In the genomic region with DNA sequence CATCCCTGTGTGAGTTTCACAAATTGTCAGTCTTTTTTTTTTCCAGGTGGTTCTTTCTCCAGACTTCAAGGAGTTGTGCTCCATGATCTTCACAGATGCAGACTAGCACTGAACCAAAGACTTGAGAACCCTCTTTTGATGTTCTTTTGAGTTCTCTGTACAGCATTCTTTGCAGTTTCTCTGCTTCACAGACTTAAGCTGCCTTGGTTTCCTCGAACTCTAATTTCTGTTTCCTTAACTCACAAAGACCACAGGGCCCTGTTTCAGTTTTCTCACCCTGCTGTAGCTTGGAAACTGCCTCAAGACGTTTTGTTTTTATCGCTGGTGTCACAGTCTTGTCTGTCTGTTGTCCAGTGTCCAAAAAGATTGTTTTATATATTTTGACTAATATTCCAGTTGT, we compare ENCODE assay signal across 18 cellular contexts.
"Had no signal": no experiment of that assay in that cellular context is flagged by ENCODE, and none has a peak within 500 bp of the region (broad histone marks: within the 10 kb centered on the region; RNA-seq: fewer than 3 reads in every experiment).

No MANE protein-coding gene starts in this region.

- H3K79me2 ChIP-seq: parathyroid adenoma had no signal

- H3K4me1 ChIP-seq: adrenal gland, heart right ventricle, parathyroid adenoma, stomach, testis, upper lobe of left lung had no signal

- H3K27ac ChIP-seq: adrenal gland, coronary artery, esophagus squamous epithelium, parathyroid adenoma, stomach, testis, upper lobe of left lung had no signal

- H3K36me3 Mint-ChIP-seq: activated naive CD4-positive, alpha-beta T cell treated with anti-CD3 and anti-CD28 coated beads, Interleukin-2, amount 50 U/mL, for 24 hours had no signal

- H3K9me3 ChIP-seq: adrenal gland, esophagus squamous epithelium, heart right ventricle, stomach, testis, upper lobe of left lung had no signal

- H2AFZ ChIP-seq: parathyroid adenoma had no signal

- H3K4me3 Mint-ChIP-seq: activated CD4-positive, alpha-beta memory T cell treated with anti-CD3 and anti-CD28 coated beads, Interleukin-2, amount 10 ng/mL, durations not matched to agents 7 days and 5 days; activated CD4-positive, alpha-beta T cell treated with anti-CD3 and anti-CD28 coated beads for 36 hours; activated naive CD4-positive, alpha-beta T cell treated with anti-CD3 and anti-CD28 coated beads, Interleukin-2, amount 50 U/mL, for 24 hours had no signal

- ATAC-seq: activated CD4-positive, alpha-beta T cell treated with anti-CD3 and anti-CD28 coated beads for 36 hours; heart right ventricle; left colon had no signal

- H3K36me3 ChIP-seq: adrenal gland, esophagus squamous epithelium, heart right ventricle, stomach, upper lobe of left lung had no signal

- H3K4me1 Mint-ChIP-seq: activated CD4-positive, alpha-beta memory T cell treated with anti-CD3 and anti-CD28 coated beads, Interleukin-2, amount 10 ng/mL, durations not matched to agents 7 days and 5 days; activated CD4-positive, alpha-beta T cell treated with anti-CD3 and anti-CD28 coated beads for 36 hours; activated naive CD4-positive, alpha-beta T cell treated with anti-CD3 and anti-CD28 coated beads, Interleukin-2, amount 50 U/mL, for 24 hours had no signal

- DNase-seq: activated CD4-positive, alpha-beta memory T cell treated with anti-CD3 and anti-CD28 coated beads, Interleukin-2, amount 10 ng/mL, durations not matched to agents 7 days and 5 days; activated CD4-positive, alpha-beta T cell treated with anti-CD3 and anti-CD28 coated beads for 36 hours; activated effector memory CD4-positive, alpha-beta T cell treated with anti-CD3 and anti-CD28 coated beads, Interleukin-2, amount 50 U/mL, for 16 hours; activated T-cell treated with anti-CD3 and anti-CD28 coated beads, Interleukin-2, amount 50 U/mL, for 48 hours; adrenal gland; effector CD8-positive, alpha-beta T cell; esophagus squamous epithelium; heart right ventricle; left colon; midbrain; stimulated activated CD4-positive, alpha-beta T cell treated with anti-CD3 and anti-CD28 coated beads, Interleukin-12 subunit alpha, Interleukin-12 subunit beta, amount 100 ng/mL, for 4 hours; stimulated activated CD4-positive, alpha-beta T cell treated with anti-CD3 and anti-CD28 coated beads, Interleukin-2, amount 100 ng/mL, for 24 hours; stomach; testis; upper lobe of left lung had no signal

- H3K9ac ChIP-seq: parathyroid adenoma had no signal

- H3K27ac Mint-ChIP-seq: activated CD4-positive, alpha-beta memory T cell treated with anti-CD3 and anti-CD28 coated beads, Interleukin-2, amount 10 ng/mL, durations not matched to agents 7 days and 5 days; activated CD4-positive, alpha-beta T cell treated with anti-CD3 and anti-CD28 coated beads for 36 hours; activated naive CD4-positive, alpha-beta T cell treated with anti-CD3 and anti-CD28 coated beads, Interleukin-2, amount 50 U/mL, for 24 hours had no signal

- H3K4me3 ChIP-seq: adrenal gland, coronary artery, esophagus squamous epithelium, stomach, testis, upper lobe of left lung had no signal

- H3K27me3 ChIP-seq: adrenal gland, esophagus squamous epithelium, heart right ventricle, stomach, testis, upper lobe of left lung had no signal

- H3K27me3 Mint-ChIP-seq: activated CD4-positive, alpha-beta memory T cell treated with anti-CD3 and anti-CD28 coated beads, Interleukin-2, amount 10 ng/mL, durations not matched to agents 7 days and 5 days; activated CD4-positive, alpha-beta T cell treated with anti-CD3 and anti-CD28 coated beads for 36 hours; activated naive CD4-positive, alpha-beta T cell treated with anti-CD3 and anti-CD28 coated beads, Interleukin-2, amount 50 U/mL, for 24 hours had no signal
